In genomic region chr10:115384665-115385064, GRCh38 we compare ENCODE assay signal across 9 cellular contexts.
"Had no signal": no experiment of that assay in that cellular context is flagged by ENCODE, and none has a peak within 500 bp of the region (broad histone marks: within the 10 kb centered on the region; RNA-seq: fewer than 3 reads in every experiment).

No MANE protein-coding gene starts in this region.

- H2AFZ ChIP-seq: GM23338 had no signal

- ATAC-seq: GM23338 had no signal

- DNase-seq: H9, HCEC 1CT, Karpas-422, KBM-7 had no signal

- H3K4me3 ChIP-seq: GM23338 had no signal

- H3K9ac ChIP-seq: KMS-11 had no signal

- H3K4me2 ChIP-seq: GM23338, KMS-11 had no signal

- FAIRE-seq: H1, H54, HTR-8/SVneo had no signal

- H3K27ac ChIP-seq: KMS-11 had no signal
